ENCODE assay signal across 8 cellular contexts in the genomic region with DNA sequence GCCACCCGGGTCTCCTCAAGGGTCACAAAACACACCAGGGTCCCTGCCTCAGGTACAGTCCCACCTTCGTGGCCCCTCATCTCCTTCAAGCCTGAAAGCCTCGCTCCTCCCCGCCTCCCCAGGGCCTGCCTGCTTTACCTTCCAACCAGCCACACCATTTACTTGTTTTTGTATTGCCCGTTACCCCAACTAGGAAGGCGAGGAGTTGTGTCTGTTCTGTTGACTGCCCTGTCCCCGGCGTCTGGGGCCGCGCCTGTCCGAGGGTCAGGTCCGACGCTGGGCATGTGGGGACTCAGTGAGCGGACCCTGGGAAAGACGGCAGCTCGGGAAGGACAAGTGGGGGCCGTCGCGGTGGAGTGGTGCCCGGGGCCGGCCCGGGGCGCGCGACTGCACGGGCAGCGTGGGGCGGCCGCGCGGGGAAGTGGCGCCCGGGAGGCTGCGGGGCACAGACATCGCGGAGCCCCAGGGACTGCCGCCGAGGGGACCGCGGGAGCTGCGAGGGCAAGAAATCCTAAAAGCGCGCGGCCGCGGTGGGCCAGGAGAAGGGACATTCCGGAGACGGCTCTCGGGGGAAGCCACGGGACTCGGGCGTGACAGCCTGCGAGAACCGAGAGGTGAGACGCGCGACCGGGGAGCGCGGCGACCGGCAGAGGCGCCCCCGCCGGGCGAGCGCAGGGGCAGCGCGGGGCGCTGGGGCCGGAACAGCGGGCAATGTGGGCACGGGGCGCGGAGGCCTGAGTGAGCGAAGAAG. TPM values are rescaled to one million over a fixed set of nuclear protein-coding genes. Genes with fewer than 3 reads are reported as not detected.
DNase-seq lines count a peak whose midpoint lies in the region; ATAC-seq and TF ChIP-seq lines count a peak whose summit lies in the region.

No MANE protein-coding gene starts in this region.

- H3K27ac ChIP-seq in iPS-18a (ENCODE audit: low read length) = no peak overlapping the region

- peak; percentile 76 for DNase-seq in 8988T
- DNase-seq in activated naive CD8-positive, alpha-beta T cell treated with anti-CD3 and anti-CD28 coated beads, Interleukin-2, amount 50 U/mL, for 24 hours = peak; percentile 41
- DNase-seq in stimulated activated CD4-positive, alpha-beta T cell treated with anti-CD3 and anti-CD28 coated beads, Interleukin-12 subunit alpha, Interleukin-12 subunit beta, amount 100 ng/mL, for 4 hours = peak; percentile 47
- DNase-seq in MV-4-11 (lab: John Stamatoyannopoulos, UW) = no peak

- no peaks in the 10 kb centered on the region for H3K9me3 ChIP-seq in iPS-18a (ENCODE audit: control insufficient read depth, low read depth, low read length)

- peak; percentile 35 for ATAC-seq in HG02763 (IDR thresholded peaks at IDR 0.05; ENCODE audit: unreplicated experiment)
- ATAC-seq in activated naive CD8-positive, alpha-beta T cell treated with anti-CD3 and anti-CD28 coated beads, Interleukin-2, amount 50 U/mL, for 24 hours = peak; percentile 21

- H3K4me3 Mint-ChIP-seq in activated naive CD8-positive, alpha-beta T cell treated with anti-CD3 and anti-CD28 coated beads, Interleukin-2, amount 50 U/mL, for 24 hours = peak overlapping the region; percentile 66

- peak overlapping the region; percentile 60 for H3K4me3 ChIP-seq in iPS-18a (ENCODE audit: low read length)

- TF ChIP-seq CTCF in GM12873 (IDR thresholded peaks at IDR 0.05; ENCODE audit: insufficient read depth, low read depth, low read length, missing control alignments) = peak; percentile 19

- H3K36me3 ChIP-seq in iPS-18a (ENCODE audit: control insufficient read depth, low read depth, low read length) = no peaks in the 10 kb centered on the region

- no peak overlapping the region for H3K9ac ChIP-seq in iPS-18a (ENCODE audit: low read length)

- peaks cover 10% of the 10 kb centered on the region for H3K4me1 Mint-ChIP-seq in activated naive CD8-positive, alpha-beta T cell treated with anti-CD3 and anti-CD28 coated beads, Interleukin-2, amount 50 U/mL, for 24 hours

- H3K9me3 Mint-ChIP-seq in activated naive CD8-positive, alpha-beta T cell treated with anti-CD3 and anti-CD28 coated beads, Interleukin-2, amount 50 U/mL, for 24 hours = no peaks in the 10 kb centered on the region

- peaks cover 56% of the 10 kb centered on the region for H3K27me3 Mint-ChIP-seq in activated naive CD8-positive, alpha-beta T cell treated with anti-CD3 and anti-CD28 coated beads, Interleukin-2, amount 50 U/mL, for 24 hours

- peaks cover 52% of the 10 kb centered on the region for H3K27me3 ChIP-seq in iPS-18a (ENCODE audit: control insufficient read depth, insufficient read depth, low read length)

- no peak overlapping the region for H3K27ac Mint-ChIP-seq in activated naive CD8-positive, alpha-beta T cell treated with anti-CD3 and anti-CD28 coated beads, Interleukin-2, amount 50 U/mL, for 24 hours

- peaks cover 4% of the 10 kb centered on the region for H3K4me1 ChIP-seq in iPS-18a (ENCODE audit: control insufficient read depth, low read depth, low read length)

- no peaks in the 10 kb centered on the region for H3K36me3 Mint-ChIP-seq in activated naive CD8-positive, alpha-beta T cell treated with anti-CD3 and anti-CD28 coated beads, Interleukin-2, amount 50 U/mL, for 24 hours (ENCODE audit: low read depth)

TF ChIP-seq in PFSK-1, 5 proteins besides CTCF, POLR2A, EP300 and RAD21:
- TF ChIP-seq, protein P1, sequence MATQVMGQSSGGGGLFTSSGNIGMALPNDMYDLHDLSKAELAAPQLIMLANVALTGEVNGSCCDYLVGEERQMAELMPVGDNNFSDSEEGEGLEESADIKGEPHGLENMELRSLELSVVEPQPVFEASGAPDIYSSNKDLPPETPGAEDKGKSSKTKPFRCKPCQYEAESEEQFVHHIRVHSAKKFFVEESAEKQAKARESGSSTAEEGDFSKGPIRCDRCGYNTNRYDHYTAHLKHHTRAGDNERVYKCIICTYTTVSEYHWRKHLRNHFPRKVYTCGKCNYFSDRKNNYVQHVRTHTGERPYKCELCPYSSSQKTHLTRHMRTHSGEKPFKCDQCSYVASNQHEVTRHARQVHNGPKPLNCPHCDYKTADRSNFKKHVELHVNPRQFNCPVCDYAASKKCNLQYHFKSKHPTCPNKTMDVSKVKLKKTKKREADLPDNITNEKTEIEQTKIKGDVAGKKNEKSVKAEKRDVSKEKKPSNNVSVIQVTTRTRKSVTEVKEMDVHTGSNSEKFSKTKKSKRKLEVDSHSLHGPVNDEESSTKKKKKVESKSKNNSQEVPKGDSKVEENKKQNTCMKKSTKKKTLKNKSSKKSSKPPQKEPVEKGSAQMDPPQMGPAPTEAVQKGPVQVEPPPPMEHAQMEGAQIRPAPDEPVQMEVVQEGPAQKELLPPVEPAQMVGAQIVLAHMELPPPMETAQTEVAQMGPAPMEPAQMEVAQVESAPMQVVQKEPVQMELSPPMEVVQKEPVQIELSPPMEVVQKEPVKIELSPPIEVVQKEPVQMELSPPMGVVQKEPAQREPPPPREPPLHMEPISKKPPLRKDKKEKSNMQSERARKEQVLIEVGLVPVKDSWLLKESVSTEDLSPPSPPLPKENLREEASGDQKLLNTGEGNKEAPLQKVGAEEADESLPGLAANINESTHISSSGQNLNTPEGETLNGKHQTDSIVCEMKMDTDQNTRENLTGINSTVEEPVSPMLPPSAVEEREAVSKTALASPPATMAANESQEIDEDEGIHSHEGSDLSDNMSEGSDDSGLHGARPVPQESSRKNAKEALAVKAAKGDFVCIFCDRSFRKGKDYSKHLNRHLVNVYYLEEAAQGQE (IDR thresholded peaks at IDR 0.05; ENCODE audit: insufficient read depth in 1 of 2, low read depth in 2 of 2, low read length in 2 of 2) = no peak
- peak; percentile 6 for TF ChIP-seq FOXP2 (optimal IDR thresholded peaks at IDR 0.05; ENCODE audit: borderline replicate concordance, extremely low read depth, extremely low read length, insufficient read depth)
- no peak for TF ChIP-seq TAF1 (IDR thresholded peaks at IDR 0.05; ENCODE audit: borderline replicate concordance, insufficient read depth, low read length)
- no peak for TF ChIP-seq POLR2AphosphoS5 (IDR thresholded peaks at IDR 0.05; ENCODE audit: low read depth, low read length)
- TF ChIP-seq SIN3A (IDR thresholded peaks at IDR 0.05; ENCODE audit: borderline replicate concordance, insufficient read depth, low read length) = no peak

RNA-seq across cellular contexts. Expression of a gene that starts 0.8 kb away (rescaled TPM):
- 1.1 TPM for polyA plus RNA-seq in PFSK-1 (2012; ENCODE audit: insufficient read length, low read depth)
